Comparison of ENCODE assay signal across 8 cellular contexts in the genomic region with DNA sequence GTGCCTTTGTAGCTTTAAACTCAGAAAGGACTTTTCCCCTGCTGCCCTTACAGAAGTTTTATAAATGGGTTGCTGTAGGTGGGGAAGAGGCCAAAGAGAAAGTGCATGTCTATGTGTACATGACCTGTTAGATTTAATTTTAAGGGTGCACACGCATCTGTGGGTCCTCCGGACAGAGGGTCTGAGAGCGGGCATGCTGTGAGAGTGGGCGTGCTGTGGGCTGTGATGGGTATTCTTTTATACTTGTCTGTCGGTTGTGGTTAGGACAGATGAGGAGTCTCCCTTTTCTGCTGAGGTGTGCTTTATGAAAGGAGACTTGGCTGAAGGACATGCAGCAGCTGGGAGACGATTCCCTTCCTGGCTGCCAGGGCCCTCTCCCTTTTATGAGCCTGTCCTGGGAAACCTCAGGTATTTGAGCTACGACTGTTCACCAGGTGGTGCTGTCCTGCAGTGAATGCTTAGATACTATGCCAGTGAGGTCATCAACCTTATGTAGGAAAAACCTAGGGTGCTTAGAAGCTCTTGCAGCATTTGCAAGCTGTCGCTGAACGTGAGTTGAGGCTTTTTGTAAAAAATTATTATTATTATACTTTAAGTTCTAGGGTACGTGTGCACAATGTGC.
DNase-seq lines count a peak whose midpoint lies in the region; ATAC-seq and TF ChIP-seq lines count a peak whose summit lies in the region.

No MANE protein-coding gene starts in this region.

- H3K36me3 ChIP-seq in endodermal cell (ENCODE audit: control insufficient read depth, insufficient read depth, low read length) = peaks cover 12% of the 10 kb centered on the region
- no peaks in the 10 kb centered on the region for H3K36me3 ChIP-seq in naive thymus-derived CD4-positive, alpha-beta T cell (ENCODE audit: control insufficient read depth in 2 of 3, insufficient read depth in 3 of 3, low read length in 3 of 3)

- H3K4me3 ChIP-seq in endodermal cell (ENCODE audit: low read length) = no peak overlapping the region
- no peak overlapping the region for H3K4me3 ChIP-seq in naive thymus-derived CD4-positive, alpha-beta T cell (ENCODE audit: low read length)

- no peak overlapping the region for H3K4me3 Mint-ChIP-seq in endodermal cell
- no peak overlapping the region for H3K4me3 Mint-ChIP-seq in naive thymus-derived CD4-positive, alpha-beta T cell

- intact Hi-C loops in Right ventricle myocardium inferior (cut with DNase I) = no loop called here
- intact Hi-C loops in cardiac septum (cut with DNase I) = no loop called here
- intact Hi-C loops in naive thymus-derived CD4-positive, alpha-beta T cell (cut with micrococcal nuclease) = loop anchor here (1.0 to 10.0 kb wide), 2 partner anchors 82 to 769 kb away; no protein-coding TSS in a partner anchor

- H3K4me1 Mint-ChIP-seq in endodermal cell = peaks cover 36% of the 10 kb centered on the region
- H3K4me1 Mint-ChIP-seq in naive thymus-derived CD4-positive, alpha-beta T cell = no peaks in the 10 kb centered on the region

- H3K27ac ChIP-seq in endodermal cell (ENCODE audit: low read depth, low read length) = no peak overlapping the region
- no peak overlapping the region for H3K27ac ChIP-seq in naive thymus-derived CD4-positive, alpha-beta T cell (ENCODE audit: low read depth, low read length)

- no peak for DNase-seq in Right ventricle myocardium inferior (ENCODE audit: missing footprints)
- no peak for DNase-seq in cardiac septum (ENCODE audit: low spot score)
- peak; percentile 67 for DNase-seq in NCI-H82 (lab: John Stamatoyannopoulos, UW)
- DNase-seq in endodermal cell = peak; percentile 90
- peak in 7 of 9 donors; percentile 18 to 53 (median 35) for DNase-seq in naive thymus-derived CD4-positive, alpha-beta T cell
- no peak for DNase-seq in amniotic stem cell (lab: John Stamatoyannopoulos, UW)
- no peak for DNase-seq in NCI-H128 (lab: John Stamatoyannopoulos, UW; ENCODE audit: unreplicated experiment)

- ATAC-seq in Right ventricle myocardium inferior (peak; percentile 26), GM19467 (IDR thresholded peaks at IDR 0.05; ENCODE audit: unreplicated experiment) (no peak)
- peak; percentile 66 for ATAC-seq in naive thymus-derived CD4-positive, alpha-beta T cell

- H3K9ac ChIP-seq in endodermal cell (ENCODE audit: extremely low read depth, low read length, poor library complexity, severe bottlenecking) = peak overlapping the region; percentile 23

- peaks cover 38% of the 10 kb centered on the region for H3K9me3 Mint-ChIP-seq in endodermal cell
- H3K9me3 Mint-ChIP-seq in naive thymus-derived CD4-positive, alpha-beta T cell = peaks cover 0 to 8% (median 0%) of the 10 kb centered on the region in 11 donors

- 60 to 78% methylated on average over 4 to 10 of the region's 10 CpGs for WGBS in endodermal cell (ENCODE audit: insufficient coverage in 1 of 2, insufficient read length in 1 of 2), 2 experiments

- H3K27me3 ChIP-seq in endodermal cell (ENCODE audit: control insufficient read depth, insufficient read depth, low read length, poor library complexity, severe bottlenecking) = no peaks in the 10 kb centered on the region
- no peaks in the 10 kb centered on the region for H3K27me3 ChIP-seq in naive thymus-derived CD4-positive, alpha-beta T cell (ENCODE audit: control insufficient read depth in 2 of 2, insufficient read depth in 2 of 2, low read length in 2 of 2)

- POLR2A ChIA-PET in naive thymus-derived CD4-positive, alpha-beta T cell (lab: Charles Lee) = no interaction called here

- H3K36me3 Mint-ChIP-seq in endodermal cell (ENCODE audit: low read depth) = peaks cover 14% of the 10 kb centered on the region
- H3K36me3 Mint-ChIP-seq in naive thymus-derived CD4-positive, alpha-beta T cell = no peaks in the 10 kb centered on the region

- CTCF ChIA-PET in naive thymus-derived CD4-positive, alpha-beta T cell (lab: Charles Lee) = interaction anchor here (0.6 to 1.7 kb wide), 7 partner anchors 9 to 153 kb away, joined by 3 to 20 read pairs (median 6); no protein-coding TSS in a partner anchor

- H3K27me3 Mint-ChIP-seq in endodermal cell (ENCODE audit: insufficient read depth) = peaks cover 2% of the 10 kb centered on the region
- H3K27me3 Mint-ChIP-seq in naive thymus-derived CD4-positive, alpha-beta T cell = peaks cover 0 to 8% (median 0%) of the 10 kb centered on the region in 5 donors

- peaks cover 31% of the 10 kb centered on the region for H3K4me1 ChIP-seq in endodermal cell (ENCODE audit: control insufficient read depth, insufficient read depth, low read length)
- H3K4me1 ChIP-seq in naive thymus-derived CD4-positive, alpha-beta T cell (ENCODE audit: control insufficient read depth in 2 of 2, insufficient read depth in 2 of 2, low read length in 2 of 2) = no peaks in the 10 kb centered on the region

- peaks cover 14% of the 10 kb centered on the region for H3K9me3 ChIP-seq in endodermal cell (ENCODE audit: control insufficient read depth, low read length)
- no peaks in the 10 kb centered on the region for H3K9me3 ChIP-seq in naive thymus-derived CD4-positive, alpha-beta T cell (ENCODE audit: control insufficient read depth in 2 of 3, low read length in 3 of 3)

- H3K27ac Mint-ChIP-seq in endodermal cell = peak overlapping the region; percentile 93
- no peak overlapping the region for H3K27ac Mint-ChIP-seq in naive thymus-derived CD4-positive, alpha-beta T cell

- TF ChIP-seq CTCF in endodermal cell (conservative IDR thresholded peaks at IDR 0.05) = peak; percentile 80

Comparison
In these comparisons a context has a peak if more than half of its experiments do, and no peak if none do; other contexts are left out.
1. DNase-seq: peak in NCI-H82 (single experiment), endodermal cell (single experiment) and naive thymus-derived CD4-positive, alpha-beta T cell (7 of 9); none in Right ventricle myocardium inferior (single experiment), cardiac septum (single experiment), amniotic stem cell (single experiment) and NCI-H128 (single experiment).
2. intact Hi-C loops: an anchor here in naive thymus-derived CD4-positive, alpha-beta T cell (1.0 to 10.0 kb wide); none called in Right ventricle myocardium inferior and cardiac septum.